ENCODE assay signal across 25 cellular contexts in genomic region chr9:77038281-77039036, GRCh38. TPM values are rescaled to one million over a fixed set of nuclear protein-coding genes. Genes with fewer than 3 reads are reported as not detected.
DNase-seq lines count a peak whose midpoint lies in the region; ATAC-seq, FAIRE-seq and TF ChIP-seq lines count a peak whose summit lies in the region.
"Had no signal": no experiment of that assay in that cellular context is flagged by ENCODE, and none has a peak within 500 bp of the region (broad histone marks: within the 10 kb centered on the region; RNA-seq: fewer than 3 reads in every experiment).

No MANE protein-coding gene starts in this region.

- no peaks in the 10 kb centered on the region for H3K9me3 ChIP-seq in endothelial cell of umbilical vein (replicated peaks; ENCODE audit: control insufficient read depth, insufficient read depth, low read length)
- H3K9me3 ChIP-seq: BE2C had no signal

- peaks cover 0 to under 1% of the 10 kb centered on the region in 2 experiments for H3K27me3 ChIP-seq in endothelial cell of umbilical vein (ENCODE audit: control insufficient read depth in 2 of 2, insufficient read depth in 2 of 2, low read length in 2 of 2)

- H3K79me2 ChIP-seq in endothelial cell of umbilical vein (ENCODE audit: control insufficient read depth, insufficient read depth, low read length): no peaks in the 10 kb centered on the region

- CTCF ChIA-PET in endothelial cell of umbilical vein (lab: Charles Lee): interaction anchor here (1.1 kb wide), 1 partner anchor 24 kb away, joined by 3 read pairs; no protein-coding TSS in a partner anchor

- ATAC-seq in HG03095 (IDR thresholded peaks at IDR 0.05; ENCODE audit: unreplicated experiment) (no peak), GM21447 (IDR thresholded peaks at IDR 0.05; ENCODE audit: unreplicated experiment) (no peak)
- ATAC-seq: GM12878 had no signal

- no TSS peak for BruUV-seq in endothelial cell of umbilical vein (replicated peaks; lab: Mats Ljungman, UMichigan)

- H3K36me3 ChIP-seq in endothelial cell of umbilical vein (ENCODE audit: control insufficient read depth in 2 of 2, extremely low read depth in 1 of 2, insufficient read depth in 2 of 2, low read length in 2 of 2): no peaks in the 10 kb centered on the region
- H3K36me3 ChIP-seq: BE2C had no signal

- POLR2A ChIA-PET in endothelial cell of umbilical vein (lab: Charles Lee): no interaction called here

- no peaks in the 10 kb centered on the region for H4K20me1 ChIP-seq in endothelial cell of umbilical vein (replicated peaks; ENCODE audit: control insufficient read depth, extremely low read depth, insufficient read depth, low read length)

- FAIRE-seq in endothelial cell of umbilical vein (lab: Jason Lieb, UNC): peak; percentile 26
- no peak for FAIRE-seq in urothelium cell line (lab: Jason Lieb, UNC)
- FAIRE-seq: GM12878 had no signal

- no peak for TF ChIP-seq CTCF in endothelial cell of umbilical vein (IDR thresholded peaks at IDR 0.05; ENCODE audit: extremely low read depth in 1 of 2, insufficient read depth in 1 of 2, low read depth in 1 of 2, low read length in 2 of 2)

- no peak overlapping the region for H3K9ac ChIP-seq in endothelial cell of umbilical vein (replicated peaks; ENCODE audit: extremely low read depth, insufficient read depth, low read length)

- intact Hi-C loops in endothelial cell of umbilical vein (cut with micrococcal nuclease): no loop called here

- TF ChIP-seq POLR2A in endothelial cell of umbilical vein (IDR thresholded peaks at IDR 0.05; ENCODE audit: low read depth, low read length): no peak

- H3K4me3 ChIP-seq in endothelial cell of umbilical vein (replicated peaks in 1 of 3; ENCODE audit: insufficient read depth in 1 of 3, low read depth in 1 of 3, low read length in 3 of 3): no peak overlapping the region
- H3K4me3 ChIP-seq: GM12878 had no signal

- H3K27ac ChIP-seq in endothelial cell of umbilical vein (ENCODE audit: insufficient read depth, low read depth, low read length): no peak overlapping the region
- H3K27ac ChIP-seq: 22Rv1 had no signal

- dilution Hi-C loops in endothelial cell of umbilical vein (cut with MboI; ENCODE audit: extremely low pct_ligation_motif_present, low sequenced_read_pairs): no loop called here

- H2AFZ ChIP-seq in endothelial cell of umbilical vein (ENCODE audit: low read depth, low read length): no peak overlapping the region

- DNase-seq in DMS153 (lab: John Stamatoyannopoulos, UW): peak; percentile 62
- DNase-seq in DMS153 treated with DMSO at 0.1 percent for 48 hours (lab: John Stamatoyannopoulos, UW; ENCODE audit: unreplicated experiment): no peak
- DNase-seq in NCI-H69 (lab: John Stamatoyannopoulos, UW): peak; percentile 68
- peak; percentile 11 for DNase-seq in endothelial cell of umbilical vein (ENCODE audit: low read depth, low spot score)
- no peak for DNase-seq in NCI-H226
- DNase-seq in urothelium cell line (ENCODE audit: low spot score): no peak
- DNase-seq: BE2C; Calu3; CD4-positive, alpha-beta T cell; DND-41; GDM1; GOT3; Kasumi-1; MM.1S; NCI-H1092 treated with DMSO at 0.1 percent for 48 hours; NCI-H1694 treated with DMSO at 0.1 percent for 48 hours; NCI-H446; NCI-H82 had no signal

- H3K4me1 ChIP-seq in endothelial cell of umbilical vein (ENCODE audit: control insufficient read depth, extremely low read depth, insufficient read depth, low read length): no peaks in the 10 kb centered on the region
- H3K4me1 ChIP-seq: BE2C had no signal

- H3K9me1 ChIP-seq in endothelial cell of umbilical vein (replicated peaks; ENCODE audit: control insufficient read depth, extremely low read depth, insufficient read depth, low read length): no peaks in the 10 kb centered on the region

- H3K4me2 ChIP-seq in endothelial cell of umbilical vein (ENCODE audit: insufficient read depth, low read length): no peak overlapping the region

TF ChIP-seq in endothelial cell of umbilical vein, 7 proteins besides CTCF, POLR2A, EP300 and RAD21:
- TF ChIP-seq GATA2 (IDR thresholded peaks at IDR 0.05; ENCODE audit: insufficient read depth, insufficient read length, low read depth, low read length) (no peak), MAX (IDR thresholded peaks at IDR 0.05; ENCODE audit: insufficient read depth, insufficient read length) (no peak), JUN (IDR thresholded peaks at IDR 0.05; ENCODE audit: borderline replicate concordance, insufficient read depth, insufficient read length, low read depth) (no peak), EZH2 (IDR thresholded peaks at IDR 0.05; ENCODE audit: borderline replicate concordance, low read depth, low read length, severe bottlenecking) (no peak), MYC (IDR thresholded peaks at IDR 0.05; ENCODE audit: low read depth, low read length) (no peak), FOS (IDR thresholded peaks at IDR 0.05; ENCODE audit: borderline replicate concordance, insufficient read depth, low read length) (no peak), POLR2AphosphoS5 (IDR thresholded peaks at IDR 0.05; ENCODE audit: insufficient read depth, low read depth, low read length) (no peak)

RNA-seq across cellular contexts. Expression of gene FOXB2, which starts 19.0 kb away (rescaled TPM):
- not detected in 2 replicates for total RNA-seq in endothelial cell of umbilical vein
- polyA plus RNA-seq in endothelial cell of umbilical vein: not detected in 2 replicates
- polyA plus RNA-seq in endothelial cell of umbilical vein (2011; cell fraction: cytosol; rRNA removed): not detected in 2 replicates
- polyA plus RNA-seq in endothelial cell of umbilical vein (2011; cell fraction: nucleus; rRNA removed): not detected in 2 replicates
- polyA plus RNA-seq in endothelial cell of umbilical vein (2012): not detected in 2 replicates
- polyA minus RNA-seq in endothelial cell of umbilical vein: not detected in 2 replicates
- polyA minus RNA-seq in endothelial cell of umbilical vein (2011; cell fraction: cytosol; rRNA and poly(A)+ RNA removed): not detected
- polyA minus RNA-seq in endothelial cell of umbilical vein (2011; cell fraction: nucleus; rRNA and poly(A)+ RNA removed): not detected in 2 replicates
- total RNA-seq: Calu3; CD4-positive, alpha-beta T cell; GM12878; SK-MEL-5 had no signal
- polyA plus RNA-seq: AG04450, GM12878, IgD-negative memory B cell had no signal

Comparison
In these comparisons a context has a peak if more than half of its experiments do, and no peak if none do; other contexts are left out.
1. DNase-seq: peak in DMS153 (single experiment), NCI-H69 (single experiment) and endothelial cell of umbilical vein (single experiment); none in DMS153 treated with DMSO at 0.1 percent for 48 hours (single experiment), NCI-H226 (single experiment) and urothelium cell line (single experiment).